Comparison of ENCODE assay signal across 19 cellular contexts in genomic region chr6:143112084-143112768, GRCh38. TPM values are rescaled to one million over a fixed set of nuclear protein-coding genes. Genes with fewer than 3 reads are reported as not detected.
DNase-seq lines count a peak whose midpoint lies in the region; ATAC-seq and TF ChIP-seq lines count a peak whose summit lies in the region.
"Had no signal": no experiment of that assay in that cellular context is flagged by ENCODE, and none has a peak within 500 bp of the region (broad histone marks: within the 10 kb centered on the region; RNA-seq: fewer than 3 reads in every experiment).

No MANE protein-coding gene starts in this region.

- H3K27ac Mint-ChIP-seq in osteocyte (ENCODE audit: unreplicated experiment) = peak overlapping the region; percentile 9
- no peak overlapping the region for H3K27ac Mint-ChIP-seq in activated CD4-positive, alpha-beta memory T cell treated with anti-CD3 and anti-CD28 coated beads for 36 hours
- H3K27ac Mint-ChIP-seq: activated T-cell treated with anti-CD3 and anti-CD28 coated beads, Interleukin-2, amount 50 U/mL, for 24 hours; H9 had no signal

- peaks cover 6% of the 10 kb centered on the region for H3K4me1 Mint-ChIP-seq in activated T-cell treated with anti-CD3 and anti-CD28 coated beads, Interleukin-2, amount 50 U/mL, for 4 hours (ENCODE audit: low read depth)
- H3K4me1 Mint-ChIP-seq in osteocyte (ENCODE audit: unreplicated experiment) = peaks cover 50% of the 10 kb centered on the region
- peaks cover 3% of the 10 kb centered on the region for H3K4me1 Mint-ChIP-seq in activated CD4-positive, alpha-beta memory T cell treated with anti-CD3 and anti-CD28 coated beads for 36 hours (ENCODE audit: low read depth)
- H3K4me1 Mint-ChIP-seq: H9 had no signal

- H3K27ac ChIP-seq in sigmoid colon = no peak overlapping the region
- H3K27ac ChIP-seq: heart right ventricle, pancreas had no signal

- DNase-seq in activated T-cell treated with anti-CD3 and anti-CD28 coated beads, Interleukin-2, amount 50 U/mL, for 4 hours = no peak
- DNase-seq in activated T-cell treated with anti-CD3 and anti-CD28 coated beads for 4 hours = no peak
- DNase-seq in osteocyte (ENCODE audit: extremely low spot score, unreplicated experiment) = no peak
- DNase-seq in NCI-H2107 treated with DMSO at 0.1 percent for 48 hours (lab: John Stamatoyannopoulos, UW; ENCODE audit: unreplicated experiment) = no peak
- DNase-seq in activated CD4-positive, alpha-beta memory T cell treated with anti-CD3 and anti-CD28 coated beads for 36 hours = no peak
- DNase-seq in sigmoid colon = no peak
- DNase-seq: activated CD4-positive, CD25-positive, alpha-beta regulatory T cell; activated T-cell treated with anti-CD3 and anti-CD28 coated beads, Interleukin-2, amount 50 U/mL, for 24 hours; amygdala; cortex of kidney; H9; heart right ventricle; KG1; NCI-H1417 treated with DMSO at 0.1 percent for 48 hours; pancreas; substantia nigra; SW 1271 had no signal

- no peak for TF ChIP-seq POLR2A in sigmoid colon (IDR thresholded peaks at IDR 0.05)

- no peak for TF ChIP-seq EP300 in sigmoid colon (IDR thresholded peaks at IDR 0.05)

- H3K27me3 Mint-ChIP-seq in activated T-cell treated with anti-CD3 and anti-CD28 coated beads, Interleukin-2, amount 50 U/mL, for 4 hours (ENCODE audit: low read depth) = no peaks in the 10 kb centered on the region
- H3K27me3 Mint-ChIP-seq in osteocyte (ENCODE audit: unreplicated experiment) = no peaks in the 10 kb centered on the region
- no peaks in the 10 kb centered on the region for H3K27me3 Mint-ChIP-seq in activated CD4-positive, alpha-beta memory T cell treated with anti-CD3 and anti-CD28 coated beads for 36 hours
- H3K27me3 Mint-ChIP-seq: activated T-cell treated with anti-CD3 and anti-CD28 coated beads, Interleukin-2, amount 50 U/mL, for 24 hours had no signal

- peaks cover 0 to 11% (median 0%) of the 10 kb centered on the region in 4 donors for H3K4me1 ChIP-seq in sigmoid colon
- H3K4me1 ChIP-seq: pancreas had no signal

- WGBS in sigmoid colon, 2 donors = 85% methylated on average over 4 of the region's 4 CpGs

- TF ChIP-seq CTCF in osteocyte (IDR thresholded peaks at IDR 0.05) (no peak), sigmoid colon (IDR thresholded peaks at IDR 0.05) (no peak)

- peaks cover 5% of the 10 kb centered on the region for H3K36me3 Mint-ChIP-seq in activated T-cell treated with anti-CD3 and anti-CD28 coated beads, Interleukin-2, amount 50 U/mL, for 4 hours (ENCODE audit: insufficient read depth)
- H3K36me3 Mint-ChIP-seq in osteocyte (ENCODE audit: unreplicated experiment) = peaks cover 5% of the 10 kb centered on the region
- H3K36me3 Mint-ChIP-seq in activated CD4-positive, alpha-beta memory T cell treated with anti-CD3 and anti-CD28 coated beads for 36 hours = no peaks in the 10 kb centered on the region

- ATAC-seq in activated T-cell treated with anti-CD3 and anti-CD28 coated beads, Interleukin-2, amount 50 U/mL, for 4 hours = peak; percentile 43 to 77
- ATAC-seq in GM21526 (IDR thresholded peaks at IDR 0.05; ENCODE audit: low FRiP score, unreplicated experiment) (peak; percentile 66), HG03095 (IDR thresholded peaks at IDR 0.05; ENCODE audit: unreplicated experiment) (peak; percentile 68)
- ATAC-seq: heart right ventricle, pancreas had no signal

- POLR2A ChIA-PET in activated CD4-positive, alpha-beta memory T cell treated with anti-CD3 and anti-CD28 coated beads for 36 hours (lab: Charles Lee) = no interaction called here

- CTCF ChIA-PET in activated CD4-positive, alpha-beta memory T cell treated with anti-CD3 and anti-CD28 coated beads for 36 hours (lab: Charles Lee) = no interaction called here

- H3K4me3 Mint-ChIP-seq in activated T-cell treated with anti-CD3 and anti-CD28 coated beads, Interleukin-2, amount 50 U/mL, for 4 hours = no peak overlapping the region
- H3K4me3 Mint-ChIP-seq in osteocyte (ENCODE audit: unreplicated experiment) = no peak overlapping the region
- no peak overlapping the region for H3K4me3 Mint-ChIP-seq in activated CD4-positive, alpha-beta memory T cell treated with anti-CD3 and anti-CD28 coated beads for 36 hours
- H3K4me3 Mint-ChIP-seq: activated T-cell treated with anti-CD3 and anti-CD28 coated beads, Interleukin-2, amount 50 U/mL, for 24 hours; H9 had no signal

- no peaks in the 10 kb centered on the region for H3K9me3 ChIP-seq in sigmoid colon
- H3K9me3 ChIP-seq: heart right ventricle, pancreas had no signal

- no peaks in the 10 kb centered on the region for H3K9me3 Mint-ChIP-seq in activated T-cell treated with anti-CD3 and anti-CD28 coated beads, Interleukin-2, amount 50 U/mL, for 4 hours
- peaks cover 7% of the 10 kb centered on the region for H3K9me3 Mint-ChIP-seq in osteocyte (ENCODE audit: unreplicated experiment)
- no peaks in the 10 kb centered on the region for H3K9me3 Mint-ChIP-seq in activated CD4-positive, alpha-beta memory T cell treated with anti-CD3 and anti-CD28 coated beads for 36 hours
- H3K9me3 Mint-ChIP-seq: H9 had no signal

- intact Hi-C loops in activated CD4-positive, alpha-beta memory T cell treated with anti-CD3 and anti-CD28 coated beads for 36 hours (cut with micrococcal nuclease) = no loop called here
- intact Hi-C loops in sigmoid colon (cut with DNase I) = no loop called here

- no peaks in the 10 kb centered on the region for H3K36me3 ChIP-seq in sigmoid colon
- H3K36me3 ChIP-seq: heart right ventricle, pancreas had no signal

- no peaks in the 10 kb centered on the region for H3K27me3 ChIP-seq in sigmoid colon
- H3K27me3 ChIP-seq: heart right ventricle, pancreas had no signal

- no peak overlapping the region for H3K4me3 ChIP-seq in sigmoid colon
- H3K4me3 ChIP-seq: heart right ventricle, pancreas had no signal

RNA-seq across cellular contexts. Expression of gene AIG1, which starts 51.5 kb away (rescaled TPM):
- total RNA-seq in activated T-cell treated with anti-CD3 and anti-CD28 coated beads, Interleukin-2, amount 50 U/mL, for 4 hours = 1 to 10 TPM; 3.9 to 7.6 (median 5.5) TPM
- total RNA-seq in osteocyte = 40.2 and 40.5 TPM in 2 replicates
- 10 to 100 TPM; 15.7 to 16.1 TPM for total RNA-seq in activated CD4-positive, alpha-beta memory T cell treated with anti-CD3 and anti-CD28 coated beads for 36 hours
- total RNA-seq in sigmoid colon = 10 to 100 TPM; 20.6 to 30.7 (median 23.4) TPM
- polyA plus RNA-seq in sigmoid colon = 10 to 100 TPM; 10.9 to 19.3 (median 12.6) TPM
